10 cellular contexts compared by ENCODE assay signal in the genomic region with DNA sequence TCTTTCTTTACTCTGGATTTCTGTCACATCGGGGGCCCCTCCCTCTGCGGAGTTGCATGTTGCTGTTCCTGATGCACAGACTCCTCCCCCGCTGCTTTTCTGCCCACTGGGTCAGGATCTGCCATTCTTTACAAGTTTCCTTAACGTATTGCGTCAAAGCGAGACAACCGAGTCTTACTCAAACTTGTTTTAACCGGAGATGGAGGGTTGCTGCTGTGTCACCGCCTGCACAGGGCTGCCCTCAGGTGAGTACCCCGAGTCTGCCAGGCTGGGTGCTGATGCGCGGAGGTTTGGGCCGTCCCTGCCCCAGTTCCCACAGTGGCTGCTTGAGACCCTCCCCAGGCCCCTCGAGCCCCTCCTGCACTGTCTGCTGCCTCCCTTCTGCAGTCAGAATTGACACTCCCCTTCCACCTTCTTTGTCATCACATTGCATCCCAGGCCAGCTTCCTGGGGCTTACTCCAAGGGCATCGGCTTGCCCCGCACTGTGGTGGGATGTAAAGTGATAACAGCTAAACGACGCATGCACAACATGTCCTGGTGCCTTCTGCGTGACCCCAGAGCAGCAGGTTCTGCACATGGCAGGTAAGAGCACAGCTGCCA. TPM values are rescaled to one million over a fixed set of nuclear protein-coding genes. Genes with fewer than 3 reads are reported as not detected.
A peak's percentile ranks its signal among the peaks of the same experiment; 100 is the strongest.
DNase-seq lines count a peak whose midpoint lies in the region; ATAC-seq and TF ChIP-seq lines count a peak whose summit lies in the region.
"Had no signal": no experiment of that assay in that cellular context is flagged by ENCODE, and none has a peak within 500 bp of the region (broad histone marks: within the 10 kb centered on the region; RNA-seq: fewer than 3 reads in every experiment).

No MANE protein-coding gene starts in this region.

- no peak overlapping the region for H3K4me3 Mint-ChIP-seq in activated naive CD8-positive, alpha-beta T cell treated with anti-CD3 and anti-CD28 coated beads for 36 hours
- no peak overlapping the region for H3K4me3 Mint-ChIP-seq in type B pancreatic cell

- WGBS in right cardiac atrium: 84% methylated on average over 19 of the region's 19 CpGs

- peaks cover 24% of the 10 kb centered on the region for H3K4me1 Mint-ChIP-seq in activated naive CD8-positive, alpha-beta T cell treated with anti-CD3 and anti-CD28 coated beads for 36 hours
- peaks cover 5% of the 10 kb centered on the region for H3K4me1 Mint-ChIP-seq in type B pancreatic cell (ENCODE audit: unreplicated experiment)

- peaks cover 42% of the 10 kb centered on the region for H3K36me3 ChIP-seq in right atrium auricular region
- peaks cover 81% of the 10 kb centered on the region for H3K36me3 ChIP-seq in BE2C

- H3K27ac Mint-ChIP-seq in activated naive CD8-positive, alpha-beta T cell treated with anti-CD3 and anti-CD28 coated beads for 36 hours: peak overlapping the region; percentile 50
- peak overlapping the region; percentile 5 for H3K27ac Mint-ChIP-seq in type B pancreatic cell

- H3K9me3 Mint-ChIP-seq in activated naive CD8-positive, alpha-beta T cell treated with anti-CD3 and anti-CD28 coated beads for 36 hours: no peaks in the 10 kb centered on the region
- no peaks in the 10 kb centered on the region for H3K9me3 Mint-ChIP-seq in type B pancreatic cell

- H3K9me3 ChIP-seq in right atrium auricular region (no peaks in the 10 kb centered on the region), right cardiac atrium (ENCODE audit: control insufficient read depth, low read length) (no peaks in the 10 kb centered on the region), BE2C (no peaks in the 10 kb centered on the region)

- H3K4me3 ChIP-seq in right atrium auricular region (no peak overlapping the region), right cardiac atrium (ENCODE audit: low read length) (no peak overlapping the region), BE2C (ENCODE audit: low read depth, low read length) (no peak overlapping the region)

- intact Hi-C loops in cardiac septum (cut with DNase I) (no loop called here), right cardiac atrium (cut with DNase I) (no loop called here)

- H3K4me1 ChIP-seq in right atrium auricular region: peaks cover 0 to 12% of the 10 kb centered on the region in 2 donors
- peaks cover 8% of the 10 kb centered on the region for H3K4me1 ChIP-seq in right cardiac atrium (ENCODE audit: control insufficient read depth, insufficient read depth, low read length)
- peaks cover 15% of the 10 kb centered on the region for H3K4me1 ChIP-seq in BE2C

- H3K36me3 Mint-ChIP-seq in activated naive CD8-positive, alpha-beta T cell treated with anti-CD3 and anti-CD28 coated beads for 36 hours: peaks cover 14% of the 10 kb centered on the region
- peaks cover 16% of the 10 kb centered on the region for H3K36me3 Mint-ChIP-seq in type B pancreatic cell

- no peak for TF ChIP-seq CTCF in right atrium auricular region (IDR thresholded peaks at IDR 0.05)
- no peak for TF ChIP-seq CTCF in type B pancreatic cell (conservative IDR thresholded peaks at IDR 0.05)
- TF ChIP-seq CTCF in BE2C (IDR thresholded peaks at IDR 0.05; ENCODE audit: low read depth, low read length): no peak

- H3K27me3 ChIP-seq in right atrium auricular region (no peaks in the 10 kb centered on the region), right cardiac atrium (ENCODE audit: control insufficient read depth, insufficient read depth) (no peaks in the 10 kb centered on the region), BE2C (no peaks in the 10 kb centered on the region)

- ATAC-seq in right cardiac atrium (no peak), HG03045 (IDR thresholded peaks at IDR 0.05; ENCODE audit: unreplicated experiment) (no peak)

- H3K27me3 Mint-ChIP-seq in activated naive CD8-positive, alpha-beta T cell treated with anti-CD3 and anti-CD28 coated beads for 36 hours: no peaks in the 10 kb centered on the region
- H3K27me3 Mint-ChIP-seq in type B pancreatic cell: no peaks in the 10 kb centered on the region

- H3K27ac ChIP-seq in right atrium auricular region (peak overlapping the region in 1 of 2 donors; percentile 34), right cardiac atrium (ENCODE audit: low read length) (no peak overlapping the region)

- peak; percentile 54 for DNase-seq in cardiac septum (ENCODE audit: low spot score)
- DNase-seq in right atrium auricular region (ENCODE audit: low spot score): no peak
- DNase-seq in activated naive CD8-positive, alpha-beta T cell treated with anti-CD3 and anti-CD28 coated beads for 36 hours: no peak
- DNase-seq in right cardiac atrium: peak in 2 of 3 donors; percentile 12 to 50
- DNase-seq in type B pancreatic cell (ENCODE audit: extremely low spot score, unreplicated experiment): no peak
- DNase-seq in BE2C: no peak
- DNase-seq in hepatic stellate cell (ENCODE audit: low spot score): no peak

RNA-seq across cellular contexts. Expression of a gene that starts 19.3 kb away (rescaled TPM):
- total RNA-seq in cardiac septum: 21.6 TPM
- total RNA-seq in right atrium auricular region: 10 to 100 TPM; 28.4 to 84.8 TPM
- 10 to 100 TPM; 65.2 to 66.4 TPM for total RNA-seq in activated naive CD8-positive, alpha-beta T cell treated with anti-CD3 and anti-CD28 coated beads for 36 hours
- total RNA-seq in right cardiac atrium: 10 to 100 TPM; 28.6 to 37.2 (median 35.0) TPM
- 75.0 TPM for polyA plus RNA-seq in right cardiac atrium
- total RNA-seq in type B pancreatic cell (ENCODE audit: low replicate concordance): 84.6 and 88.0 TPM in 2 replicates
- 101 TPM for polyA plus RNA-seq in BE2C (2012; ENCODE audit: insufficient read depth, insufficient read length, low read depth)

RNA-seq across cellular contexts. Expression of a gene that starts 32.6 kb away (rescaled TPM):
- not detected for total RNA-seq in cardiac septum
- total RNA-seq in right atrium auricular region: not detected
- total RNA-seq in activated naive CD8-positive, alpha-beta T cell treated with anti-CD3 and anti-CD28 coated beads for 36 hours: not detected
- total RNA-seq in right cardiac atrium: not detected
- polyA plus RNA-seq in right cardiac atrium: not detected
- not detected in 2 replicates for total RNA-seq in type B pancreatic cell (ENCODE audit: low replicate concordance)
- not detected for polyA plus RNA-seq in BE2C (2012; ENCODE audit: insufficient read depth, insufficient read length, low read depth)
- total RNA-seq: LHCN-M2, mononuclear cell had no signal

RNA-seq across cellular contexts. Expression of a gene that starts 51.9 kb away (rescaled TPM):
- 22.5 TPM for total RNA-seq in cardiac septum
- total RNA-seq in right atrium auricular region: 10 to 100 TPM; 14.5 to 20.5 TPM
- 10 to 100 TPM; 59.0 to 59.8 TPM for total RNA-seq in activated naive CD8-positive, alpha-beta T cell treated with anti-CD3 and anti-CD28 coated beads for 36 hours
- total RNA-seq in right cardiac atrium: 10 to 100 TPM; 10.5 to 29.4 (median 13.0) TPM
- 10.7 TPM for polyA plus RNA-seq in right cardiac atrium
- total RNA-seq in type B pancreatic cell (ENCODE audit: low replicate concordance): 35.5 and 64.3 TPM in 2 replicates
- 62.2 TPM for polyA plus RNA-seq in BE2C (2012; ENCODE audit: insufficient read depth, insufficient read length, low read depth)

RNA-seq across cellular contexts. Expression of a gene that starts 52.1 kb away (rescaled TPM):
- total RNA-seq in cardiac septum (10.4 TPM), right atrium auricular region (1 to 10 TPM; 6.3 to 7.6 TPM), right cardiac atrium (10 to 100 TPM; 12.2 to 12.8 (median 12.3) TPM), type B pancreatic cell (ENCODE audit: low replicate concordance) (14.2 and 18.4 TPM in 2 replicates)
- 10 to 100 TPM; 14.4 to 15.1 TPM for total RNA-seq in activated naive CD8-positive, alpha-beta T cell treated with anti-CD3 and anti-CD28 coated beads for 36 hours
- polyA plus RNA-seq in right cardiac atrium: 11.5 TPM
- 23.5 TPM for polyA plus RNA-seq in BE2C (2012; ENCODE audit: insufficient read depth, insufficient read length, low read depth)

Comparison
In these comparisons a context has a peak if more than half of its experiments do, and no peak if none do; other contexts are left out.
1. DNase-seq: peak in cardiac septum (single experiment) and right cardiac atrium (2 of 3); none in right atrium auricular region (single experiment), activated naive CD8-positive, alpha-beta T cell treated with anti-CD3 and anti-CD28 coated beads for 36 hours (single experiment), type B pancreatic cell (single experiment), BE2C (single experiment) and hepatic stellate cell (single experiment).